ENCODE assay signal across 25 cellular contexts in the genomic region with DNA sequence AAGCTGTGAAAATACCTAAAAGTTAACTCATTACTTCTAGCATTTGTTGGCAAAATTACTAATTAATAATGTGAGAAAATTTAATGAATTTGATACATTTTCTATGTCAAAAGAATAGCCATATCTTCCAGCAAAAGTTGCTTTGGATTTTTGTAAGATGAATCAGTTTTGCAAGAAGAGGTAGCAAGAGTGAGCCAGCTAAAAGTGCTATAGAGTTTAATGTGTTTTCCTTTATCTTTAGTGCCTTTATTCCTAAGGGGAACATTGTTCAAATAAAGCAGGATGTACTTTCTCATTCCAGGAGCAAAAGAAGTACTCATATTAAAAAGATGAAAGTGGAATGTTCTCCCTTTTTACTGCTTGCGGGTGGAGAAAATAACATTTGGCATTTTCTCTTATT.
A peak's percentile ranks its signal among the peaks of the same experiment; 100 is the strongest.
DNase-seq lines count a peak whose midpoint lies in the region; FAIRE-seq and TF ChIP-seq lines count a peak whose summit lies in the region.
"Had no signal": no experiment of that assay in that cellular context is flagged by ENCODE, and none has a peak within 500 bp of the region (broad histone marks: within the 10 kb centered on the region; RNA-seq: fewer than 3 reads in every experiment).

No MANE protein-coding gene starts in this region.

- H3K27ac ChIP-seq in mammary epithelial cell (ENCODE audit: insufficient read depth, low read depth, low read length) = no peak overlapping the region
- no peak overlapping the region for H3K27ac ChIP-seq in breast epithelium
- H3K27ac ChIP-seq: HL-60, SJSA1 had no signal

- H3K4me3 ChIP-seq in mammary epithelial cell (replicated peaks in 1 of 3; ENCODE audit: insufficient read depth in 1 of 3, low read depth in 2 of 3, low read length in 3 of 3) (no peak overlapping the region), breast epithelium (no peak overlapping the region), astrocyte of the spinal cord (ENCODE audit: low read depth, low read length) (no peak overlapping the region), fibroblast of villous mesenchyme (ENCODE audit: low read depth, low read length) (no peak overlapping the region)
- H3K4me3 ChIP-seq: SJSA1 had no signal

- TF ChIP-seq POLR2A in breast epithelium (IDR thresholded peaks at IDR 0.05) = no peak
- TF ChIP-seq POLR2A in GM12892 (IDR thresholded peaks at IDR 0.05; ENCODE audit: low read depth, low read length) = no peak

- H3K36me3 ChIP-seq in mammary epithelial cell (ENCODE audit: insufficient read depth, low read length) (no peaks in the 10 kb centered on the region), breast epithelium (no peaks in the 10 kb centered on the region)
- H3K36me3 ChIP-seq: SJSA1 had no signal

- no peaks in the 10 kb centered on the region for H3K27me3 ChIP-seq in mammary epithelial cell (ENCODE audit: insufficient read depth, low read length)
- no peaks in the 10 kb centered on the region for H3K27me3 ChIP-seq in breast epithelium
- H3K27me3 ChIP-seq: SJSA1 had no signal

- in situ Hi-C loops in mammary epithelial cell (cut with MboI; ENCODE audit: low sequenced_read_pairs in 2 of 2) = no loop called here
- in situ Hi-C loops in astrocyte of the spinal cord (cut with HindIII; ENCODE audit: low sequenced_read_pairs) = no loop called here

- dilution Hi-C loops in mammary epithelial cell (cut with HindIII; ENCODE audit: low sequenced_read_pairs) = no loop called here

- no peaks in the 10 kb centered on the region for H4K20me1 ChIP-seq in mammary epithelial cell (ENCODE audit: insufficient read depth, low read length)

- H3K79me2 ChIP-seq in mammary epithelial cell (ENCODE audit: insufficient read depth, low read length) = no peaks in the 10 kb centered on the region

- intact Hi-C loops in mammary epithelial cell (cut with micrococcal nuclease) (no loop called here), breast epithelium (cut with DNase I; ENCODE audit: low total_unique reads) (no loop called here)

- H2AFZ ChIP-seq in mammary epithelial cell (ENCODE audit: low read depth, low read length) = peak overlapping the region; percentile 9

- FAIRE-seq in GM12892 (lab: Jason Lieb, UNC) = no peak
- FAIRE-seq: GM12891, GM19239, H54 had no signal

- no peak overlapping the region for H3K9ac ChIP-seq in mammary epithelial cell (ENCODE audit: insufficient read depth, low read length)

- no TSS peak for BruUV-seq in mammary epithelial cell (replicated peaks; lab: Mats Ljungman, UMichigan)

- TF ChIP-seq CTCF in mammary epithelial cell (conservative IDR thresholded peaks at IDR 0.05 in 1 of 2, IDR thresholded peaks at IDR 0.05 in 1 of 2; ENCODE audit: extremely low read depth in 1 of 2, insufficient read depth in 1 of 2, low read depth in 1 of 2, low read length in 2 of 2) (no peak), breast epithelium (IDR thresholded peaks at IDR 0.05) (no peak), astrocyte of the spinal cord (IDR thresholded peaks at IDR 0.05; ENCODE audit: low read depth, low read length) (no peak), fibroblast of villous mesenchyme (IDR thresholded peaks at IDR 0.05; ENCODE audit: insufficient read depth, low read depth, low read length) (no peak)

- CTCF ChIA-PET in mammary epithelial cell (lab: Charles Lee; ENCODE audit: low non-redundant PET) = no interaction called here

- 33% methylated on average over 1 of the region's 1 CpG for WGBS in mammary epithelial cell (ENCODE audit: low coverage, missing lambda C conversion rate)

- peaks cover 1% of the 10 kb centered on the region for H3K9me3 ChIP-seq in mammary epithelial cell (replicated peaks; ENCODE audit: insufficient read depth, low read length)
- no peaks in the 10 kb centered on the region for H3K9me3 ChIP-seq in breast epithelium
- H3K9me3 ChIP-seq: SJSA1 had no signal

- DNase-seq in mammary epithelial cell (no peak), breast epithelium (ENCODE audit: low spot score in 2 of 2) (no peak), astrocyte of the spinal cord (ENCODE audit: low read depth, low spot score) (peak; percentile 33), fibroblast of villous mesenchyme (ENCODE audit: low read depth) (peak; percentile 42), pons (ENCODE audit: low spot score) (no peak), GM19238 (ENCODE audit: insufficient read length, low spot score) (no peak), cerebellum (ENCODE audit: low spot score) (no peak), GM12892 (ENCODE audit: insufficient read length) (no peak)
- DNase-seq: 8988T, Calu3, DMS79 treated with DMSO at 0.1 percent for 48 hours, GF-D8, NCI-H1048, NCI-H1436, NCI-H187, NCI-H2081 treated with DMSO at 0.1 percent for 48 hours, NCI-H446, NCI-H524 treated with DMSO at 0.1 percent for 48 hours, NCI-H774, PC-3 had no signal

- H3K4me1 ChIP-seq in mammary epithelial cell (ENCODE audit: insufficient read depth, low read length) = no peaks in the 10 kb centered on the region
- no peaks in the 10 kb centered on the region for H3K4me1 ChIP-seq in breast epithelium
- H3K4me1 ChIP-seq: SJSA1 had no signal

- no peak overlapping the region for H3K4me2 ChIP-seq in mammary epithelial cell (ENCODE audit: insufficient read depth, low read depth, low read length)

Comparison
In these comparisons a context has a peak if more than half of its experiments do, and no peak if none do; other contexts are left out.
1. DNase-seq: peak in astrocyte of the spinal cord (single experiment) and fibroblast of villous mesenchyme (single experiment); none in mammary epithelial cell (single experiment), breast epithelium (0 of 2), pons (single experiment), GM19238 (single experiment), cerebellum (single experiment) and GM12892 (single experiment).